19 cellular contexts compared by ENCODE assay signal in the genomic region with DNA sequence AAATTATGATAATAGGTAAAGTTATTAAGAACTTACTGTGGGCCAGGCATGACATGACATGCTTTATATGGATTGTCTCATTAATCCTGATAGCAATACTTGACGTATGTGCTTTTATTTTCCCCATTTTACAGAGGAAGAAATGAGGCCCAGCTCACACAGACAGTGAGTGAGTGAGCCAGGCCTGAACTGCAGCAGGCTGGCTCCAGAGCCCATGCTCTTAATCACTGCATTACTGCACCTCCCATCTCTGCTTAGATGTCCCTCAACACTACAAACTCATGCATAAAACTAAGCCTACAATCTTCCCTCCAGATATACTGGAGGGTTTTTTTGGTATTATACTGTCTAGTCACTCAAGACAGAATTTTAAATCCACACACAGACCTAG.
DNase-seq lines count a peak whose midpoint lies in the region; ATAC-seq, FAIRE-seq and TF ChIP-seq lines count a peak whose summit lies in the region.
"Had no signal": no experiment of that assay in that cellular context is flagged by ENCODE, and none has a peak within 500 bp of the region (broad histone marks: within the 10 kb centered on the region; RNA-seq: fewer than 3 reads in every experiment).

No MANE protein-coding gene starts in this region.

- intact Hi-C loops in activated CD8-positive, alpha-beta T cell treated with anti-CD3 and anti-CD28 coated beads for 36 hours (cut with micrococcal nuclease): no loop called here

- H3K9ac ChIP-seq in ES-I3 (ENCODE audit: low read depth, low read length) (0 out of 2 replicates have a peak overlapping the region, but pooled peaks have one; percentile 44), endodermal cell (ENCODE audit: extremely low read depth, low read length, poor library complexity, severe bottlenecking) (no peak overlapping the region), keratinocyte (ENCODE audit: control insufficient read depth, extremely low read depth, insufficient read depth, low read length) (no peak overlapping the region)
- H3K9ac ChIP-seq: BLaER1 treated with 17β-estradiol and CSF1 and Interleukin-3, amounts not matched to agents 10 nM and 100 nM had no signal

- peak overlapping the region; percentile 11 for H3K27ac ChIP-seq in CD8-positive, alpha-beta memory T cell (ENCODE audit: low read depth, low read length)
- H3K27ac ChIP-seq in endodermal cell (ENCODE audit: low read depth, low read length) (no peak overlapping the region), keratinocyte (ENCODE audit: control insufficient read depth, insufficient read depth, low read length) (no peak overlapping the region)
- H3K27ac ChIP-seq: BLaER1 treated with 17β-estradiol and CSF1 and Interleukin-3, amounts not matched to agents 10 nM and 100 nM; HL-60 had no signal

- H3K79me2 ChIP-seq in keratinocyte (ENCODE audit: control insufficient read depth, insufficient read depth, low read length): no peaks in the 10 kb centered on the region

- H3K9me3 ChIP-seq in CD8-positive, alpha-beta memory T cell (ENCODE audit: low read length): no peaks in the 10 kb centered on the region
- H3K9me3 ChIP-seq in ES-I3 (ENCODE audit: control insufficient read depth, insufficient read depth, low read length): no peaks in the 10 kb centered on the region
- H3K9me3 ChIP-seq in endodermal cell (ENCODE audit: control insufficient read depth, low read length): no peaks in the 10 kb centered on the region
- no peaks in the 10 kb centered on the region for H3K9me3 ChIP-seq in keratinocyte (ENCODE audit: control insufficient read depth, low read depth, low read length)

- TF ChIP-seq CTCF in endodermal cell (conservative IDR thresholded peaks at IDR 0.05) (no peak), keratinocyte (optimal IDR thresholded peaks at IDR 0.05 in 1 of 3, IDR thresholded peaks at IDR 0.05 in 1 of 3, conservative IDR thresholded peaks at IDR 0.05 in 1 of 3; ENCODE audit: extremely low read depth in 1 of 3, insufficient read depth in 2 of 3, low read length in 3 of 3) (no peak)
- no peak for TF ChIP-seq CTCF in activated CD8-positive, alpha-beta T cell treated with anti-CD3 and anti-CD28 coated beads for 36 hours (IDR thresholded peaks at IDR 0.05)

- H3K4me3 Mint-ChIP-seq in CD8-positive, alpha-beta memory T cell: no peak overlapping the region
- H3K4me3 Mint-ChIP-seq in endodermal cell: no peak overlapping the region
- no peak overlapping the region for H3K4me3 Mint-ChIP-seq in activated CD8-positive, alpha-beta T cell treated with anti-CD3 and anti-CD28 coated beads for 36 hours
- H3K4me3 Mint-ChIP-seq: B cell; CD8-positive, alpha-beta T cell; HFFc6; IgD-negative memory B cell had no signal

- FAIRE-seq in keratinocyte (lab: Jason Lieb, UNC): no peak
- FAIRE-seq: D721Med, GM12892 had no signal

- H3K36me3 ChIP-seq in CD8-positive, alpha-beta memory T cell (ENCODE audit: insufficient read depth, low read length): no peaks in the 10 kb centered on the region
- H3K36me3 ChIP-seq in ES-I3 (ENCODE audit: insufficient read depth, low read length): no peaks in the 10 kb centered on the region
- no peaks in the 10 kb centered on the region for H3K36me3 ChIP-seq in endodermal cell (ENCODE audit: control insufficient read depth, insufficient read depth, low read length)
- H3K36me3 ChIP-seq in keratinocyte (ENCODE audit: control insufficient read depth in 2 of 2, extremely low read depth in 1 of 2, insufficient read depth in 2 of 2, low read length in 2 of 2): no peaks in the 10 kb centered on the region
- H3K36me3 ChIP-seq: BLaER1 treated with 17β-estradiol and CSF1 and Interleukin-3, amounts not matched to agents 10 nM and 100 nM had no signal

- H3K9me3 Mint-ChIP-seq in CD8-positive, alpha-beta memory T cell: no peaks in the 10 kb centered on the region
- peaks cover 19% of the 10 kb centered on the region for H3K9me3 Mint-ChIP-seq in endodermal cell
- H3K9me3 Mint-ChIP-seq in activated CD8-positive, alpha-beta T cell treated with anti-CD3 and anti-CD28 coated beads for 36 hours: no peaks in the 10 kb centered on the region
- H3K9me3 Mint-ChIP-seq: CD8-positive, alpha-beta T cell; HFFc6 had no signal

- H3K4me1 ChIP-seq in CD8-positive, alpha-beta memory T cell (ENCODE audit: insufficient read depth, low read length): no peaks in the 10 kb centered on the region
- H3K4me1 ChIP-seq in ES-I3 (ENCODE audit: insufficient read depth, low read length) (no peaks in the 10 kb centered on the region; the same call in 1 of the 2 replicates), endodermal cell (ENCODE audit: control insufficient read depth, insufficient read depth, low read length) (no peaks in the 10 kb centered on the region), keratinocyte (ENCODE audit: control insufficient read depth, extremely low read depth, insufficient read depth, low read length) (peaks cover 8% of the 10 kb centered on the region)
- H3K4me1 ChIP-seq: BLaER1 treated with 17β-estradiol and CSF1 and Interleukin-3, amounts not matched to agents 10 nM and 100 nM had no signal

- H3K27ac Mint-ChIP-seq in CD8-positive, alpha-beta memory T cell: no peak overlapping the region
- no peak overlapping the region for H3K27ac Mint-ChIP-seq in endodermal cell
- no peak overlapping the region for H3K27ac Mint-ChIP-seq in activated CD8-positive, alpha-beta T cell treated with anti-CD3 and anti-CD28 coated beads for 36 hours
- H3K27ac Mint-ChIP-seq: B cell; CD8-positive, alpha-beta T cell; HFFc6; IgD-negative memory B cell had no signal

- no peaks in the 10 kb centered on the region for H3K4me1 Mint-ChIP-seq in CD8-positive, alpha-beta memory T cell
- H3K4me1 Mint-ChIP-seq in endodermal cell: peaks cover 2% of the 10 kb centered on the region
- no peaks in the 10 kb centered on the region for H3K4me1 Mint-ChIP-seq in activated CD8-positive, alpha-beta T cell treated with anti-CD3 and anti-CD28 coated beads for 36 hours (ENCODE audit: low read depth)
- H3K4me1 Mint-ChIP-seq: B cell, IgD-negative memory B cell had no signal

- dilution Hi-C loops in keratinocyte (cut with MboI; ENCODE audit: extremely low pct_ligation_motif_present, low sequenced_read_pairs): no loop called here

- no peaks in the 10 kb centered on the region for H3K9me1 ChIP-seq in keratinocyte (ENCODE audit: control insufficient read depth, extremely low read depth, insufficient read depth, low read length)

- H3K4me2 ChIP-seq in keratinocyte (ENCODE audit: control insufficient read depth, extremely low read depth, insufficient read depth, low read depth, low read length): peak overlapping the region; percentile 41
- H3K4me2 ChIP-seq: BLaER1 treated with 17β-estradiol and CSF1 and Interleukin-3, amounts not matched to agents 10 nM and 100 nM had no signal

- H2AFZ ChIP-seq in keratinocyte (ENCODE audit: control insufficient read depth, low read length): peak overlapping the region; percentile 51

- CTCF ChIA-PET in CD8-positive, alpha-beta memory T cell (lab: Charles Lee): no interaction called here
- CTCF ChIA-PET in activated CD8-positive, alpha-beta T cell treated with anti-CD3 and anti-CD28 coated beads for 36 hours (lab: Charles Lee): interaction anchor here (0.7 to 1.5 kb wide), 3 partner anchors 15 to 50 kb away, joined by 3 to 7 read pairs (median 3); no protein-coding TSS in a partner anchor

- H3K4me3 ChIP-seq in CD8-positive, alpha-beta memory T cell (ENCODE audit: low read length): no peak overlapping the region
- H3K4me3 ChIP-seq in endodermal cell (ENCODE audit: low read length): peak overlapping the region; percentile 35
- no peak overlapping the region for H3K4me3 ChIP-seq in keratinocyte (ENCODE audit: control insufficient read depth in 2 of 3, extremely low read depth in 1 of 3, insufficient read depth in 2 of 3, low read depth in 1 of 3, low read length in 3 of 3)
- H3K4me3 ChIP-seq: BLaER1 treated with 17β-estradiol and CSF1 and Interleukin-3, amounts not matched to agents 10 nM and 100 nM had no signal

- no peaks in the 10 kb centered on the region for H3K36me3 Mint-ChIP-seq in CD8-positive, alpha-beta memory T cell
- H3K36me3 Mint-ChIP-seq in endodermal cell (ENCODE audit: low read depth): peaks cover 5% of the 10 kb centered on the region
- H3K36me3 Mint-ChIP-seq in activated CD8-positive, alpha-beta T cell treated with anti-CD3 and anti-CD28 coated beads for 36 hours (ENCODE audit: low read depth): no peaks in the 10 kb centered on the region
- H3K36me3 Mint-ChIP-seq: CD8-positive, alpha-beta T cell; IgD-negative memory B cell had no signal

- H4K20me1 ChIP-seq in keratinocyte (ENCODE audit: control insufficient read depth, extremely low read depth, insufficient read depth, low read length): no peaks in the 10 kb centered on the region
- H4K20me1 ChIP-seq: BLaER1 treated with 17β-estradiol and CSF1 and Interleukin-3, amounts not matched to agents 10 nM and 100 nM had no signal

- H3K27me3 ChIP-seq in CD8-positive, alpha-beta memory T cell (ENCODE audit: insufficient read depth, low read length, poor library complexity, severe bottlenecking): no peaks in the 10 kb centered on the region
- no peaks in the 10 kb centered on the region for H3K27me3 ChIP-seq in endodermal cell (ENCODE audit: control insufficient read depth, insufficient read depth, low read length, poor library complexity, severe bottlenecking)
- no peaks in the 10 kb centered on the region for H3K27me3 ChIP-seq in keratinocyte (ENCODE audit: control insufficient read depth, extremely low read depth, insufficient read depth, low read length)
- H3K27me3 ChIP-seq: BLaER1 treated with 17β-estradiol and CSF1 and Interleukin-3, amounts not matched to agents 10 nM and 100 nM had no signal

- ATAC-seq in activated CD8-positive, alpha-beta T cell treated with anti-CD3 and anti-CD28 coated beads for 36 hours: no peak
- ATAC-seq: CD8-positive, alpha-beta T cell; HCT116 had no signal

- H3K27me3 Mint-ChIP-seq in CD8-positive, alpha-beta memory T cell: no peaks in the 10 kb centered on the region
- H3K27me3 Mint-ChIP-seq in endodermal cell (ENCODE audit: insufficient read depth): peaks cover 6% of the 10 kb centered on the region
- no peaks in the 10 kb centered on the region for H3K27me3 Mint-ChIP-seq in activated CD8-positive, alpha-beta T cell treated with anti-CD3 and anti-CD28 coated beads for 36 hours
- H3K27me3 Mint-ChIP-seq: IgD-negative memory B cell had no signal

- no peak for DNase-seq in CD8-positive, alpha-beta memory T cell
- DNase-seq in endodermal cell (no peak), keratinocyte (ENCODE audit: low read depth, low spot score) (no peak), NCI-H446 treated with DMSO at 0.1 percent for 48 hours (lab: John Stamatoyannopoulos, UW) (no peak)
- no peak for DNase-seq in activated CD8-positive, alpha-beta T cell treated with anti-CD3 and anti-CD28 coated beads for 36 hours
- DNase-seq: CD8-positive, alpha-beta T cell; COR-L47; GDM1; GOT3; H7; HFFc6 had no signal

- WGBS in endodermal cell (ENCODE audit: insufficient coverage in 1 of 2, insufficient read length in 1 of 2), 2 experiments: 93 to 100% methylated on average over 1 of the region's 1 CpG

- POLR2A ChIA-PET in CD8-positive, alpha-beta memory T cell (lab: Charles Lee): no interaction called here
- POLR2A ChIA-PET in activated CD8-positive, alpha-beta T cell treated with anti-CD3 and anti-CD28 coated beads for 36 hours (lab: Charles Lee): no interaction called here
